ENCODE assay signal across 7 cellular contexts in genomic region chr2:141697035-141697434, GRCh38.
"Had no signal": no experiment of that assay in that cellular context is flagged by ENCODE, and none has a peak within 500 bp of the region (broad histone marks: within the 10 kb centered on the region; RNA-seq: fewer than 3 reads in every experiment).

No MANE protein-coding gene starts in this region.

- DNase-seq: IMR-90, Karpas-422, KBM-7, KG1 had no signal

- H3K27ac ChIP-seq: HL-60, KMS-11 had no signal

- FAIRE-seq: HTR-8/SVneo had no signal

- H3K4me2 ChIP-seq: KMS-11 had no signal

- H3K9ac ChIP-seq: KMS-11 had no signal
